Comparison of ENCODE assay signal across 8 cellular contexts in the genomic region with DNA sequence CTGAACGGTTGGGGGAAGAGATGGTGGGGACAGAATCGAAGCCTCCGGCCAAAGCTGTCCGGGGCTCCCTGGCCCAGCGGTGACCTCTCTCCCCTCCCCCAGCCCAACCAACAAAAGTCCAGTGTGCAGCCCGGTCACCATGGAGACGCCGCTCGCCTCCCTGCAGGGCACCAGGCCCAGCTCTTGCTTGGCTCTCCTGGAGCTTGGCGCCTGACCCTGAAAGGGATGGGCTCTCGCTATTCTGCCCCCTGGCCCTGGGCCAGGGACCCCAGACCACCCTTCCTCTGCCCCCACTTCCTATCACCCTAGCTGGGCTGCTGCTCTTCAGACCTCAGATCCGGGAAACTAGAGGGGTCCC. TPM values are rescaled to one million over a fixed set of nuclear protein-coding genes. Genes with fewer than 3 reads are reported as not detected.
A peak's percentile ranks its signal among the peaks of the same experiment; 100 is the strongest.
DNase-seq lines count a peak whose midpoint lies in the region; ATAC-seq lines count a peak whose summit lies in the region.

No MANE protein-coding gene starts in this region.

- H3K9me3 Mint-ChIP-seq in activated T-cell treated with anti-CD3 and anti-CD28 coated beads, Interleukin-2, amount 50 U/mL, for 24 hours = no peaks in the 10 kb centered on the region
- H3K9me3 Mint-ChIP-seq in activated naive CD8-positive, alpha-beta T cell (ENCODE audit: low read depth) = no peaks in the 10 kb centered on the region
- no peaks in the 10 kb centered on the region for H3K9me3 Mint-ChIP-seq in immature natural killer cell

- H3K27me3 Mint-ChIP-seq in activated T-cell treated with anti-CD3 and anti-CD28 coated beads, Interleukin-2, amount 50 U/mL, for 24 hours = peaks cover 18% of the 10 kb centered on the region
- H3K27me3 Mint-ChIP-seq in activated naive CD8-positive, alpha-beta T cell = peaks cover 3% of the 10 kb centered on the region
- peaks cover 2 to 6% (median 5%) of the 10 kb centered on the region in 3 donors for H3K27me3 Mint-ChIP-seq in immature natural killer cell (ENCODE audit: low read depth in 3 of 3)

- no peak for ATAC-seq in HG03108 (IDR thresholded peaks at IDR 0.05; ENCODE audit: unreplicated experiment)
- no peak for ATAC-seq in GM19467 (IDR thresholded peaks at IDR 0.05; ENCODE audit: unreplicated experiment)

- H3K27ac Mint-ChIP-seq in activated T-cell treated with anti-CD3 and anti-CD28 coated beads, Interleukin-2, amount 50 U/mL, for 24 hours = no peak overlapping the region
- H3K27ac Mint-ChIP-seq in activated naive CD8-positive, alpha-beta T cell = no peak overlapping the region
- H3K27ac Mint-ChIP-seq in immature natural killer cell = no peak overlapping the region

- peak overlapping the region; percentile 73 for H3K4me3 Mint-ChIP-seq in activated T-cell treated with anti-CD3 and anti-CD28 coated beads, Interleukin-2, amount 50 U/mL, for 24 hours
- peak overlapping the region; percentile 78 for H3K4me3 Mint-ChIP-seq in activated naive CD8-positive, alpha-beta T cell
- peak overlapping the region in 4 of 5 donors; percentile 29 to 76 (median 64) for H3K4me3 Mint-ChIP-seq in immature natural killer cell

- H3K4me1 Mint-ChIP-seq in activated T-cell treated with anti-CD3 and anti-CD28 coated beads, Interleukin-2, amount 50 U/mL, for 24 hours (ENCODE audit: low read depth) = peaks cover 24% of the 10 kb centered on the region
- peaks cover 20% of the 10 kb centered on the region for H3K4me1 Mint-ChIP-seq in activated naive CD8-positive, alpha-beta T cell (ENCODE audit: low read depth)
- H3K4me1 Mint-ChIP-seq in immature natural killer cell = peaks cover 8 to 21% of the 10 kb centered on the region in 2 donors

- H3K36me3 Mint-ChIP-seq in activated T-cell treated with anti-CD3 and anti-CD28 coated beads, Interleukin-2, amount 50 U/mL, for 24 hours (ENCODE audit: low read depth) = peaks cover 2% of the 10 kb centered on the region
- no peaks in the 10 kb centered on the region for H3K36me3 Mint-ChIP-seq in activated naive CD8-positive, alpha-beta T cell
- no peaks in the 10 kb centered on the region for H3K36me3 Mint-ChIP-seq in immature natural killer cell

- DNase-seq in activated T-cell treated with anti-CD3 and anti-CD28 coated beads, Interleukin-2, amount 50 U/mL, for 24 hours = no peak
- no peak for DNase-seq in activated T-cell treated with anti-CD3 and anti-CD28 coated beads, Interleukin-2, amount 50 U/mL, for 1 hour
- no peak for DNase-seq in immature natural killer cell
- peak; percentile 90 for DNase-seq in superior temporal gyrus (ENCODE audit: extremely low spot score)
- no peak for DNase-seq in activated CD8-positive, alpha-beta memory T cell treated with anti-CD3 and anti-CD28 coated beads for 24 hours

RNA-seq across cellular contexts. Expression of a gene that starts 1.3 kb away (rescaled TPM):
- 10 to 100 TPM; 29.6 to 61.7 (median 45.4) TPM for polyA plus RNA-seq in immature natural killer cell

RNA-seq across cellular contexts. Expression of a gene that starts 4.7 kb away (rescaled TPM):
- polyA plus RNA-seq in immature natural killer cell = 100 to 1,000 TPM in 1 of 3 donors, 10 to 100 TPM in 2; 71.7 to 110 (median 94.1) TPM

RNA-seq across cellular contexts. Expression of a gene that starts 10.0 kb away (rescaled TPM):
- polyA plus RNA-seq in immature natural killer cell = 1 to 10 TPM in 2 of 3 donors, under 1 TPM in 1; 0.34 to 1.7 (median 1.4) TPM

RNA-seq across cellular contexts. Expression of a gene that starts 10.6 kb away (rescaled TPM):
- polyA plus RNA-seq in immature natural killer cell = under 1 TPM in 1 of 3 donors, not detected in 2; 0.20 TPM

RNA-seq across cellular contexts. Expression of a gene that starts 10.7 kb away (rescaled TPM):
- polyA plus RNA-seq in immature natural killer cell = 10 to 100 TPM in 1 of 3 donors, 1 to 10 TPM in 2; 6.4 to 12.0 (median 9.1) TPM
